Comparison of ENCODE assay signal across 9 cellular contexts in the genomic region with DNA sequence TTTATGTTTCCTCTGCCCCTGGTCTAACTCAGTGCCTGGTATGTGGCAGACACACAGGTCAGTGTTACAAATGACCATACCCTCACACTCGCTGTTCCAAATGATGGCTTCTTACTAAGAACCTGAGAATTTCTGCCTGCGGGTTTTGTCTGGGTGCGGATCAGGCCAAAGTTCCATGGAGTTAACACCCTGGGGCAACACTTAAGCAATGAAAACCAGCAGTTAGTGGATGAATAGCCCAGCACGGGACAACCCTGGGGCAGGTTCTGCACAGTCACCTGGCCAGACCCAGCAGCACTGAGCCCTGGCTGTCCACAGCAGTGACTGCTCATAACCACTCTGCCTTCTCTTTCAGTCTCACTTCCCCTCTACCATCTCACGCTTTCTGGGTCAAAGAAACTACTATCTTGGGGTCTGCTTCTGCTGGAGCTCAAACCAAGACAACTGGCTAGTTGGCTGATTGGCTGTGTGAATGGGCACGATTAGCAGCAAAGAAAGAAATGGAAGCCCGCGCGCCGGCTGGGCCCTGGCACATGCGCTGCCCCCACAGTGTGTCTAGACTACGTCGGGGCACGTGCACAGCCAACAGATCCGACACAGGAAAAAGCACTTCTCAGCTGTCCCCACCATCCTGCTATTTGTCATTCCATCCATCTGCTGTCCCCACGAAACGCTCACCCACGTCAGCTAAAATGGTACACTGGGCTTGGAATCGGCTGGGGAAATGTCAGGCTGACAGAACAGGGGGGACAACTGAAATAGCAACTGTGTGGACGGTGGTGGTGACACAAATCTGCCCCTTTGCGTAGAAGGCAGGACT. TPM values are rescaled to one million over a fixed set of nuclear protein-coding genes. Genes with fewer than 3 reads are reported as not detected.
DNase-seq lines count a peak whose midpoint lies in the region; ATAC-seq lines count a peak whose summit lies in the region.
"Had no signal": no experiment of that assay in that cellular context is flagged by ENCODE, and none has a peak within 500 bp of the region (broad histone marks: within the 10 kb centered on the region; RNA-seq: fewer than 3 reads in every experiment).

No MANE protein-coding gene starts in this region.

- peak; percentile 96 for ATAC-seq in GM19328 (IDR thresholded peaks at IDR 0.05; ENCODE audit: unreplicated experiment)
- peak; percentile 88 for ATAC-seq in HG02943 (IDR thresholded peaks at IDR 0.05; ENCODE audit: low read depth, unreplicated experiment)
- ATAC-seq in stimulated activated memory B cell treated with anti-CD40 and anti-IgM and Interleukin-4, amounts not matched to agents 10 μg/mL and 1 μg/mL and 100 μg/mL, for 72 hours = peak; percentile 94

- no peaks in the 10 kb centered on the region for H3K9me3 Mint-ChIP-seq in stimulated activated memory B cell treated with anti-CD40 and anti-IgM and Interleukin-4, amounts not matched to agents 10 μg/mL and 1 μg/mL and 100 μg/mL, for 72 hours

- H3K4me1 Mint-ChIP-seq in stimulated activated memory B cell treated with anti-CD40 and anti-IgM and Interleukin-4, amounts not matched to agents 10 μg/mL and 1 μg/mL and 100 μg/mL, for 72 hours = peaks cover 25% of the 10 kb centered on the region

- H3K27me3 Mint-ChIP-seq in stimulated activated memory B cell treated with anti-CD40 and anti-IgM and Interleukin-4, amounts not matched to agents 10 μg/mL and 1 μg/mL and 100 μg/mL, for 72 hours = no peaks in the 10 kb centered on the region

- DNase-seq in RPMI8226 (peak; percentile 34), posterior vena cava (ENCODE audit: low spot score) (no peak), DMS79 (lab: John Stamatoyannopoulos, UW) (no peak), DMS 273 (lab: John Stamatoyannopoulos, UW; ENCODE audit: unreplicated experiment) (no peak)
- DNase-seq: T1000 had no signal

- intact Hi-C loops in posterior vena cava (cut with DNase I) = no loop called here

- peak overlapping the region; percentile 88 for H3K27ac Mint-ChIP-seq in stimulated activated memory B cell treated with anti-CD40 and anti-IgM and Interleukin-4, amounts not matched to agents 10 μg/mL and 1 μg/mL and 100 μg/mL, for 72 hours

- H3K36me3 Mint-ChIP-seq in stimulated activated memory B cell treated with anti-CD40 and anti-IgM and Interleukin-4, amounts not matched to agents 10 μg/mL and 1 μg/mL and 100 μg/mL, for 72 hours = no peaks in the 10 kb centered on the region

- peak overlapping the region; percentile 10 for H3K4me3 Mint-ChIP-seq in stimulated activated memory B cell treated with anti-CD40 and anti-IgM and Interleukin-4, amounts not matched to agents 10 μg/mL and 1 μg/mL and 100 μg/mL, for 72 hours

RNA-seq across cellular contexts. Expression of gene MGME1, which starts 36.6 kb away (rescaled TPM):
- total RNA-seq in posterior vena cava = 1 to 10 TPM; 7.5 to 9.0 TPM

RNA-seq across cellular contexts. Expression of gene SNX5, which starts 36.8 kb away (rescaled TPM):
- total RNA-seq in posterior vena cava = 10 to 100 TPM; 44.4 to 44.7 TPM

RNA-seq across cellular contexts. Expression of gene OVOL2, which starts 52.3 kb away (rescaled TPM):
- total RNA-seq in posterior vena cava = not detected
- total RNA-seq: cardiac septum had no signal
